Comparison of ENCODE assay signal across 8 cellular contexts in the genomic region with DNA sequence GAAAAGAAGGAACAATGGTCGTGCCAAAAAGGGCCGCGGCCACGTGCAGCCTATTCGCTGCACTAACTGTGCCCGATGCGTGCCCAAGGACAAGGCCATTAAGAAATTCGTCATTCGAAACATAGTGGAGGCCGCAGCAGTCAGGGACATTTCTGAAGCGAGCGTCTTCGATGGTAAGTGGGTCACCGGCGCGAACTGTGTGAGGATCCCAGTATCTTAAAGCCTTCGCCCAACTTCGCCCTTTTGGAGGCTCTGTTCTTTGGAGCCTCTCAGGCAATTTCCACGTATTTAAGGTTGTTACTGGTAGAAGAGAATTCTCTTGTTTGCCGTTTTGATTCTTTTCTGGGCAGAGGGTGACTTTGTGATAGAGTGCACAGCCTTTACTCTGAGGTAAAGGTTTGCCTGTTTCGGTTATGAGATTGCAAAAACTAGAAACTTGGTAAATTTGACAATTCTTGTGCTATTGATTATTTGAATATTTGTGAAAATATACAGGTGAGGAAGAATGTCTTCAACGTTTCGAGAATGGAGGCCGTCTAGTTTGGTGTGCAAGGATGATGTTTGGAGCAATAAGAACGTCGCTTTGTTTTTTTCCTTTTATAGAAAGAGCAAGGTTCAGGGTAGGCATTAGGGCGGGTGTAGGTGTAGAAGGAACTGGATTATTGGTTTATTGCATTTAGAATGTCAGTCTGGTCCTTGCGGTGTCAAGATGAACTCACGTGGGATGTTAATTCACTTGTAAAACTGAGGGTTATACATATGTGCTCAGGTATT. TPM values are rescaled to one million over a fixed set of nuclear protein-coding genes. Genes with fewer than 3 reads are reported as not detected.
A peak's percentile ranks its signal among the peaks of the same experiment; 100 is the strongest.
DNase-seq lines count a peak whose midpoint lies in the region; ATAC-seq and TF ChIP-seq lines count a peak whose summit lies in the region.

No MANE protein-coding gene starts in this region.

- no peaks in the 10 kb centered on the region for H3K9me3 ChIP-seq in ES-I3 (ENCODE audit: control insufficient read depth, insufficient read depth, low read length)
- H3K9me3 ChIP-seq in SJCRH30 (replicated peaks), result no peaks in the 10 kb centered on the region
- H3K9me3 ChIP-seq in esophagus (ENCODE audit: control insufficient read depth in 2 of 2, insufficient read depth in 1 of 2, low read depth in 1 of 2, low read length in 1 of 2), result no peaks in the 10 kb centered on the region

- H3K9ac ChIP-seq in ES-I3 (ENCODE audit: low read depth, low read length), result peak overlapping the region; percentile 98

- no peak for ATAC-seq in GM18870 (IDR thresholded peaks at IDR 0.05; ENCODE audit: unreplicated experiment)
- no peak for ATAC-seq in GM21825 (IDR thresholded peaks at IDR 0.05; ENCODE audit: unreplicated experiment)

- peaks cover 19% of the 10 kb centered on the region for H3K4me1 Mint-ChIP-seq in progenitor cell of endocrine pancreas (ENCODE audit: low read depth)

- H3K36me3 Mint-ChIP-seq in progenitor cell of endocrine pancreas (ENCODE audit: insufficient read depth), result peaks cover 11% of the 10 kb centered on the region

- H3K27ac ChIP-seq in SJCRH30 (peak overlapping the region; percentile 94), esophagus (ENCODE audit: low read depth in 2 of 2, low read length in 1 of 2) (peak overlapping the region; percentile 79 to 94)

- no peak for TF ChIP-seq CTCF in progenitor cell of endocrine pancreas (IDR thresholded peaks at IDR 0.05; ENCODE audit: unreplicated experiment)

- peaks cover 14% of the 10 kb centered on the region for H3K36me3 ChIP-seq in ES-I3 (ENCODE audit: insufficient read depth, low read length)
- H3K36me3 ChIP-seq in SJCRH30, result peaks cover 27% of the 10 kb centered on the region
- peaks cover 5 to 6% of the 10 kb centered on the region in 2 donors for H3K36me3 ChIP-seq in esophagus (ENCODE audit: control insufficient read depth in 2 of 2, insufficient read depth in 2 of 2, low read length in 1 of 2)

- peak overlapping the region; percentile 98 for H3K4me3 Mint-ChIP-seq in progenitor cell of endocrine pancreas (ENCODE audit: low read depth)

- H3K4me1 ChIP-seq in ES-I3 (ENCODE audit: insufficient read depth, low read length), result peaks cover 5% of the 10 kb centered on the region; the same call in 1 of the 2 replicates
- H3K4me1 ChIP-seq in SJCRH30, result peaks cover 6% of the 10 kb centered on the region; the same call in 1 of the 2 replicates
- H3K4me1 ChIP-seq in esophagus (ENCODE audit: control insufficient read depth in 2 of 2, insufficient read depth in 2 of 2, low read length in 1 of 2), result peaks cover 0 to 2% of the 10 kb centered on the region in 2 donors

- H3K4me3 ChIP-seq in SJCRH30 (peak overlapping the region; percentile 89), esophagus (ENCODE audit: low read depth in 1 of 2, low read length in 2 of 2) (peak overlapping the region; percentile 93 to 97)

- H3K27ac Mint-ChIP-seq in progenitor cell of endocrine pancreas, result peak overlapping the region; percentile 98

- H3K27me3 ChIP-seq in SJCRH30, result no peaks in the 10 kb centered on the region
- H3K27me3 ChIP-seq in esophagus (ENCODE audit: control insufficient read depth in 1 of 2, insufficient read depth in 2 of 2, low read length in 2 of 2), result no peaks in the 10 kb centered on the region

- H3K9me3 Mint-ChIP-seq in progenitor cell of endocrine pancreas (ENCODE audit: low read depth), result no peaks in the 10 kb centered on the region

- DNase-seq in SJCRH30 (no peak), progenitor cell of endocrine pancreas (ENCODE audit: low spot score, unreplicated experiment) (no peak), COLO668 (lab: John Stamatoyannopoulos, UW; ENCODE audit: unreplicated experiment) (no peak)
- no peak for DNase-seq in central memory CD4-positive, alpha-beta T cell

- WGBS in esophagus, 2 donors, result 8 to 13% methylated on average over 21 to 29 of the region's 29 CpGs

- no peaks in the 10 kb centered on the region for H3K27me3 Mint-ChIP-seq in progenitor cell of endocrine pancreas

RNA-seq across cellular contexts. Expression of a gene that starts 0.9 kb away (rescaled TPM):
- total RNA-seq in SJCRH30 (2014; rRNA removed; shearing (Covaris generic)), result 229 and 271 TPM in 2 replicates
- 100 to 1,000 TPM; 899 to 941 TPM for polyA plus RNA-seq in esophagus
- 30.2 and 39.3 TPM in 2 replicates for total RNA-seq in progenitor cell of endocrine pancreas

RNA-seq across cellular contexts. Expression of a gene that starts 21.8 kb away (rescaled TPM):
- 1.7 and 2.2 TPM in 2 replicates for total RNA-seq in SJCRH30 (2014; rRNA removed; shearing (Covaris generic))
- 1 to 10 TPM; 1.5 TPM for polyA plus RNA-seq in esophagus
- 20.6 and 21.0 TPM in 2 replicates for total RNA-seq in progenitor cell of endocrine pancreas

RNA-seq across cellular contexts. Expression of a gene that starts 37.3 kb away (rescaled TPM):
- total RNA-seq in SJCRH30 (2014; rRNA removed; shearing (Covaris generic)), result 38.0 and 38.8 TPM in 2 replicates
- 100 to 1,000 TPM in 1 of 2 donors, 10 to 100 TPM in 1; 49.4 to 102 TPM for polyA plus RNA-seq in esophagus
- 206 and 221 TPM in 2 replicates for total RNA-seq in progenitor cell of endocrine pancreas

RNA-seq across cellular contexts. Expression of a gene that starts 45.5 kb away (rescaled TPM):
- total RNA-seq in SJCRH30 (2014; rRNA removed; shearing (Covaris generic)), result 10.0 and 13.2 TPM in 2 replicates
- 10 to 100 TPM; 14.3 to 14.9 TPM for polyA plus RNA-seq in esophagus
- total RNA-seq in progenitor cell of endocrine pancreas, result 44.8 and 45.6 TPM in 2 replicates
